In genomic region chr3:105906834-105907233, GRCh38 we compare ENCODE assay signal across 11 cellular contexts. TPM values are rescaled to one million over a fixed set of nuclear protein-coding genes. Genes with fewer than 3 reads are reported as not detected.
A peak's percentile ranks its signal among the peaks of the same experiment; 100 is the strongest.
DNase-seq lines count a peak whose midpoint lies in the region; ATAC-seq and TF ChIP-seq lines count a peak whose summit lies in the region.
"Had no signal": no experiment of that assay in that cellular context is flagged by ENCODE, and none has a peak within 500 bp of the region (broad histone marks: within the 10 kb centered on the region; RNA-seq: fewer than 3 reads in every experiment).

No MANE protein-coding gene starts in this region.

- H3K4me1 Mint-ChIP-seq in dendritic cell treated with granulocyte-macrophage colony-stimulating factor and Interleukin-4, amounts not matched to agents 40 ng/mL and 50 ng/mL, for 4 days (ENCODE audit: low read depth) = peaks cover 5% of the 10 kb centered on the region
- peaks cover 12% of the 10 kb centered on the region for H3K4me1 Mint-ChIP-seq in CD14-positive monocyte
- H3K4me1 Mint-ChIP-seq: stimulated activated effector memory CD8-positive, alpha-beta T cell treated with anti-CD3 and anti-CD28 coated beads, Interleukin-12 subunit alpha, Interleukin-12 subunit beta, amount 100 ng/mL, for 72 hours had no signal

- H3K9me3 ChIP-seq in lung (ENCODE audit: control insufficient read depth in 2 of 2, insufficient read depth in 1 of 2, low read length in 1 of 2) (no peaks in the 10 kb centered on the region), upper lobe of right lung (no peaks in the 10 kb centered on the region)

- H3K36me3 Mint-ChIP-seq in dendritic cell treated with granulocyte-macrophage colony-stimulating factor and Interleukin-4, amounts not matched to agents 40 ng/mL and 50 ng/mL, for 4 days (ENCODE audit: low read depth) = no peaks in the 10 kb centered on the region
- H3K36me3 Mint-ChIP-seq in CD14-positive monocyte = no peaks in the 10 kb centered on the region
- H3K36me3 Mint-ChIP-seq: stimulated activated effector memory CD8-positive, alpha-beta T cell treated with anti-CD3 and anti-CD28 coated beads, Interleukin-12 subunit alpha, Interleukin-12 subunit beta, amount 100 ng/mL, for 72 hours had no signal

- peaks cover 0 to 28% of the 10 kb centered on the region in 2 donors for H3K4me1 ChIP-seq in lung (ENCODE audit: control insufficient read depth in 2 of 2, insufficient read depth in 2 of 2, low read length in 2 of 2)
- H3K4me1 ChIP-seq in upper lobe of right lung = peaks cover 9% of the 10 kb centered on the region

- intact Hi-C loops in dendritic cell treated with granulocyte-macrophage colony-stimulating factor and Interleukin-4, amounts not matched to agents 40 ng/mL and 50 ng/mL, for 4 days (cut with micrococcal nuclease) = loop anchor here (5.0 kb wide), 1 partner anchor 35 kb away; no protein-coding TSS in a partner anchor
- intact Hi-C loops in upper lobe of right lung (cut with DNase I) = no loop called here
- intact Hi-C loops in CD14-positive monocyte (cut with micrococcal nuclease) = no loop called here

- no peak overlapping the region for H3K4me3 Mint-ChIP-seq in dendritic cell treated with granulocyte-macrophage colony-stimulating factor and Interleukin-4, amounts not matched to agents 40 ng/mL and 50 ng/mL, for 4 days
- no peak overlapping the region for H3K4me3 Mint-ChIP-seq in CD14-positive monocyte
- H3K4me3 Mint-ChIP-seq: stimulated activated effector memory CD8-positive, alpha-beta T cell treated with anti-CD3 and anti-CD28 coated beads, Interleukin-12 subunit alpha, Interleukin-12 subunit beta, amount 100 ng/mL, for 72 hours had no signal

- TF ChIP-seq CTCF in lung (IDR thresholded peaks at IDR 0.05; ENCODE audit: control extremely low read depth, extremely low read depth) = no peak
- no peak for TF ChIP-seq CTCF in upper lobe of right lung (IDR thresholded peaks at IDR 0.05)
- no peak for TF ChIP-seq CTCF in CD14-positive monocyte (IDR thresholded peaks at IDR 0.05)

- H3K27ac ChIP-seq in lung (ENCODE audit: low read depth in 1 of 2, low read length in 1 of 2) (peak overlapping the region in 1 of 2 donors; percentile 66), upper lobe of right lung (peak overlapping the region; percentile 52)

- no peak overlapping the region for H3K4me3 ChIP-seq in lung
- no peak overlapping the region for H3K4me3 ChIP-seq in upper lobe of right lung

- H3K36me3 ChIP-seq in lung (ENCODE audit: control insufficient read depth in 2 of 2, insufficient read depth in 2 of 2, low read length in 2 of 2) (no peaks in the 10 kb centered on the region), upper lobe of right lung (no peaks in the 10 kb centered on the region)

- H3K27me3 Mint-ChIP-seq in dendritic cell treated with granulocyte-macrophage colony-stimulating factor and Interleukin-4, amounts not matched to agents 40 ng/mL and 50 ng/mL, for 4 days = no peaks in the 10 kb centered on the region
- peaks cover 0 to 1% (median 0%) of the 10 kb centered on the region in 3 donors for H3K27me3 Mint-ChIP-seq in CD14-positive monocyte (ENCODE audit: low read depth in 3 of 3)

- 29 to 33% methylated on average over 4 of the region's 4 CpGs for WGBS in lung, 2 donors

- no peaks in the 10 kb centered on the region for H3K9me3 Mint-ChIP-seq in dendritic cell treated with granulocyte-macrophage colony-stimulating factor and Interleukin-4, amounts not matched to agents 40 ng/mL and 50 ng/mL, for 4 days
- peaks cover 0 to 3% (median 0%) of the 10 kb centered on the region in 7 donors for H3K9me3 Mint-ChIP-seq in CD14-positive monocyte
- H3K9me3 Mint-ChIP-seq: stimulated activated effector memory CD8-positive, alpha-beta T cell treated with anti-CD3 and anti-CD28 coated beads, Interleukin-12 subunit alpha, Interleukin-12 subunit beta, amount 100 ng/mL, for 72 hours had no signal

- H3K27ac Mint-ChIP-seq in dendritic cell treated with granulocyte-macrophage colony-stimulating factor and Interleukin-4, amounts not matched to agents 40 ng/mL and 50 ng/mL, for 4 days = peak overlapping the region; percentile 79
- H3K27ac Mint-ChIP-seq in CD14-positive monocyte = peak overlapping the region in 2 of 7 donors; percentile 3 to 79
- H3K27ac Mint-ChIP-seq: stimulated activated effector memory CD8-positive, alpha-beta T cell treated with anti-CD3 and anti-CD28 coated beads, Interleukin-12 subunit alpha, Interleukin-12 subunit beta, amount 100 ng/mL, for 72 hours had no signal

- H3K27me3 ChIP-seq in lung (ENCODE audit: control insufficient read depth, insufficient read depth) (no peaks in the 10 kb centered on the region), upper lobe of right lung (no peaks in the 10 kb centered on the region)

- DNase-seq in NCI-H510A treated with DMSO at 0.1 percent for 48 hours (lab: John Stamatoyannopoulos, UW) (peak; percentile 11), NCI-H510A (lab: John Stamatoyannopoulos, UW) (no peak), lung (ENCODE audit: low spot score) (peak; percentile 32), upper lobe of right lung (no peak), NAMALWA (ENCODE audit: low spot score) (no peak), CD14-positive monocyte (ENCODE audit: low spot score) (no peak)
- DNase-seq: activated CD4-positive, alpha-beta T cell treated with anti-CD3 and anti-CD28 coated beads for 1 hour; amygdala had no signal

- ATAC-seq in lung (ENCODE audit: insufficient read depth, low FRiP score) (peak; percentile 77), upper lobe of right lung (peak; percentile 56), HG03460 (IDR thresholded peaks at IDR 0.05; ENCODE audit: unreplicated experiment) (no peak)
- ATAC-seq: stimulated activated effector memory CD8-positive, alpha-beta T cell treated with anti-CD3 and anti-CD28 coated beads, Interleukin-12 subunit alpha, Interleukin-12 subunit beta, amount 100 ng/mL, for 72 hours had no signal

RNA-seq across cellular contexts. Expression of gene CBLB, which starts 38.0 kb away (rescaled TPM):
- 100 to 1,000 TPM in 1 of 2 donors, 10 to 100 TPM in 1; 37.9 to 124 TPM for total RNA-seq in lung
- polyA plus RNA-seq in lung = 10 to 100 TPM in 1 of 2 donors, 1 to 10 TPM in 1; 7.2 to 11.4 TPM
- 41.5 TPM for total RNA-seq in upper lobe of right lung
- polyA plus RNA-seq in CD14-positive monocyte = 1 to 10 TPM; 1.6 to 3.6 TPM

Comparison
In these comparisons a context has a peak if more than half of its experiments do, and no peak if none do; other contexts are left out.
1. DNase-seq: peak in NCI-H510A treated with DMSO at 0.1 percent for 48 hours (single experiment) and lung (single experiment); none in NCI-H510A (single experiment), upper lobe of right lung (single experiment), NAMALWA (single experiment) and CD14-positive monocyte (single experiment).